In genomic region chr6:124027392-124027791, GRCh38 we compare ENCODE assay signal across 14 cellular contexts.
DNase-seq lines count a peak whose midpoint lies in the region; ATAC-seq and TF ChIP-seq lines count a peak whose summit lies in the region.
"Had no signal": no experiment of that assay in that cellular context is flagged by ENCODE, and none has a peak within 500 bp of the region (broad histone marks: within the 10 kb centered on the region; RNA-seq: fewer than 3 reads in every experiment).

No MANE protein-coding gene starts in this region.

- H3K36me3 ChIP-seq in gastrocnemius medialis, result no peaks in the 10 kb centered on the region
- H3K36me3 ChIP-seq in mesenchymal stem cell (ENCODE audit: control insufficient read depth in 1 of 2, insufficient read depth in 2 of 2, low read depth in 1 of 2, low read length in 2 of 2), result no peaks in the 10 kb centered on the region
- H3K36me3 ChIP-seq: HAP-1 had no signal

- no peak for TF ChIP-seq POLR2A in gastrocnemius medialis (IDR thresholded peaks at IDR 0.05)

- H3K27ac ChIP-seq in gastrocnemius medialis, result peak overlapping the region in 3 of 4 donors; percentile 52 to 66 (median 56)
- H3K27ac ChIP-seq in mesenchymal stem cell (ENCODE audit: low read length, poor library complexity, severe bottlenecking), result no peak overlapping the region
- H3K27ac ChIP-seq: HL-60 had no signal

- H3K4ac ChIP-seq in mesenchymal stem cell (ENCODE audit: low read depth in 1 of 2, low read length in 2 of 2), result no peak overlapping the region

- no peaks in the 10 kb centered on the region for H3K79me1 ChIP-seq in mesenchymal stem cell (replicated peaks; ENCODE audit: low read length, poor library complexity, severe bottlenecking)

- no peak overlapping the region for H3K23ac ChIP-seq in mesenchymal stem cell (ENCODE audit: low read length in 2 of 2)

- peak overlapping the region; percentile 64 for H3K27ac Mint-ChIP-seq in glutamatergic neuron (ENCODE audit: unreplicated experiment)
- H3K27ac Mint-ChIP-seq: B cell, HFFc6 had no signal

- H3K18ac ChIP-seq in mesenchymal stem cell (ENCODE audit: low read depth in 1 of 2, low read length in 2 of 2), result no peak overlapping the region

- 97% methylated on average over 7 of the region's 7 CpGs for WGBS in mesenchymal stem cell

- no peak overlapping the region for H2AK5ac ChIP-seq in mesenchymal stem cell (ENCODE audit: low read length, severe bottlenecking)

- DNase-seq in NCI-H510A treated with DMSO at 0.1 percent for 48 hours (lab: John Stamatoyannopoulos, UW) (peak; percentile 56), NCI-H510A (lab: John Stamatoyannopoulos, UW) (no peak), NCI-H2029 treated with DMSO at 0.1 percent for 48 hours (lab: John Stamatoyannopoulos, UW) (peak; percentile 93), glutamatergic neuron (no peak), gastrocnemius medialis (no peak), RKO (ENCODE audit: low spot score) (no peak), mesenchymal stem cell (no peak)
- DNase-seq: C1 segment of cervical spinal cord; CD4-positive, alpha-beta memory T cell; HFFc6 had no signal

- H2BK15ac ChIP-seq in mesenchymal stem cell (ENCODE audit: low read depth, poor library complexity, severe bottlenecking), result no peak overlapping the region

- no peak overlapping the region for H2BK5ac ChIP-seq in mesenchymal stem cell (ENCODE audit: low read depth, low read length, poor library complexity, severe bottlenecking)

- H3K4me3 ChIP-seq in gastrocnemius medialis (no peak overlapping the region), mesenchymal stem cell (ENCODE audit: insufficient read depth in 1 of 2, low read depth in 1 of 2, low read length in 2 of 2) (no peak overlapping the region)
- H3K4me3 ChIP-seq: HAP-1 had no signal

- in situ Hi-C loops in gastrocnemius medialis (cut with MboI; ENCODE audit: low sequenced_read_pairs in 4 of 4), result no loop called here

- H3K4me1 Mint-ChIP-seq in glutamatergic neuron (ENCODE audit: low read depth, unreplicated experiment), result no peaks in the 10 kb centered on the region
- H3K4me1 Mint-ChIP-seq: B cell; CD4-positive, alpha-beta memory T cell had no signal

- peaks cover 1% of the 10 kb centered on the region for H3K27me3 Mint-ChIP-seq in glutamatergic neuron (ENCODE audit: unreplicated experiment)
- H3K27me3 Mint-ChIP-seq: B cell; CD4-positive, alpha-beta memory T cell had no signal

- no peak overlapping the region for H2AFZ ChIP-seq in mesenchymal stem cell (ENCODE audit: low read depth, low read length)

- H3K4me2 ChIP-seq in mesenchymal stem cell (ENCODE audit: low read length, poor library complexity, severe bottlenecking), result no peak overlapping the region

- H3K9me3 ChIP-seq in gastrocnemius medialis (no peaks in the 10 kb centered on the region), mesenchymal stem cell (ENCODE audit: control insufficient read depth, low read length) (no peaks in the 10 kb centered on the region)
- H3K9me3 ChIP-seq: HAP-1 had no signal

- H4K8ac ChIP-seq in mesenchymal stem cell (ENCODE audit: low read length), result no peak overlapping the region

- no peak overlapping the region for H2BK120ac ChIP-seq in mesenchymal stem cell (ENCODE audit: low read depth, low read length)

- H3K4me1 ChIP-seq in gastrocnemius medialis (peaks cover 8 to 15% of the 10 kb centered on the region in 2 donors), mesenchymal stem cell (ENCODE audit: control insufficient read depth, insufficient read depth, low read depth, low read length) (no peaks in the 10 kb centered on the region)
- H3K4me1 ChIP-seq: HAP-1 had no signal

- H4K91ac ChIP-seq in mesenchymal stem cell (ENCODE audit: low read length), result no peak overlapping the region

- intact Hi-C loops in gastrocnemius medialis (cut with DNase I; ENCODE audit: low total_unique reads), result no loop called here

- ATAC-seq in gastrocnemius medialis, result peak in 1 of 2 donors; percentile 3
- ATAC-seq in HG03108 (IDR thresholded peaks at IDR 0.05; ENCODE audit: unreplicated experiment), result no peak

- no peak overlapping the region for H3K14ac ChIP-seq in mesenchymal stem cell (ENCODE audit: low read length in 2 of 2)

- no peak overlapping the region for H3K9ac ChIP-seq in mesenchymal stem cell (ENCODE audit: low read length)

- no peaks in the 10 kb centered on the region for H3K36me3 Mint-ChIP-seq in glutamatergic neuron (ENCODE audit: unreplicated experiment)
- H3K36me3 Mint-ChIP-seq: CD4-positive, alpha-beta memory T cell had no signal

- no peaks in the 10 kb centered on the region for H3K9me3 Mint-ChIP-seq in glutamatergic neuron (ENCODE audit: unreplicated experiment)

- H2BK12ac ChIP-seq in mesenchymal stem cell (ENCODE audit: low read length in 2 of 2), result no peak overlapping the region

- H3K4me3 Mint-ChIP-seq in glutamatergic neuron (ENCODE audit: unreplicated experiment), result no peak overlapping the region
- H3K4me3 Mint-ChIP-seq: B cell; CD4-positive, alpha-beta memory T cell; HFFc6 had no signal

- TF ChIP-seq CTCF in glutamatergic neuron (IDR thresholded peaks at IDR 0.05; ENCODE audit: partially characterized antibody, unreplicated experiment), result no peak
- TF ChIP-seq CTCF in gastrocnemius medialis (IDR thresholded peaks at IDR 0.05 in 4 of 5, conservative IDR thresholded peaks at IDR 0.05 in 1 of 5), result no peak

- H3K27me3 ChIP-seq in gastrocnemius medialis, result no peaks in the 10 kb centered on the region
- no peaks in the 10 kb centered on the region for H3K27me3 ChIP-seq in mesenchymal stem cell (ENCODE audit: control insufficient read depth in 1 of 2, insufficient read depth in 1 of 2, low read length in 2 of 2)

Comparison
In these comparisons a context has a peak if more than half of its experiments do, and no peak if none do; other contexts are left out.
1. DNase-seq: peak in NCI-H510A treated with DMSO at 0.1 percent for 48 hours (single experiment) and NCI-H2029 treated with DMSO at 0.1 percent for 48 hours (single experiment); none in NCI-H510A (single experiment), glutamatergic neuron (single experiment), gastrocnemius medialis (0 of 2), RKO (single experiment) and mesenchymal stem cell (single experiment).